In the genomic region with DNA sequence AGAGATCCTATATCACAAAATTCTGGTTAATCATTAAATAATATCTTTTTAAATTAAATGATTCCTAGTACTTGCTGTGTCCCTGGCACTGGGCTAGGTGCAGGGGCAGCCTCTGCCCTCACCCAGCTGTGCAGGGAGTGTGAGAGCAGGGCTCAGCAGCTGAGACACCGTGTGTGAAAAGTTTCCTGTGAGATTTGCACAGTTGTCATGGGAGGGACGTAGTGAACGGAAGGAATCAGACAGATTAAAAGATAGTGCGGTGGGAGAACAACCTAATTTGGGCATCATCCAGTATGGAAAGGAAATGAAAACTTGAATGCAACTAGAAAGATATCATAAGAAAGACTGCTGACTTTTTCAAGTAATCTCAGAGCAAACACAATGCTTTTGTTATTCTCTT, we compare ENCODE assay signal across 27 cellular contexts.
"Had no signal": no experiment of that assay in that cellular context is flagged by ENCODE, and none has a peak within 500 bp of the region (broad histone marks: within the 10 kb centered on the region; RNA-seq: fewer than 3 reads in every experiment).

No MANE protein-coding gene starts in this region.

- H3K9me3 ChIP-seq: SJSA1 had no signal

- H3K9me3 Mint-ChIP-seq: activated B cell treated with CpG ODN at 0.5 μM for 24 hours; activated CD4-positive, alpha-beta memory T cell treated with anti-CD3 and anti-CD28 coated beads, Interleukin-2, amount 10 ng/mL, durations not matched to agents 7 days and 5 days; activated CD4-positive, alpha-beta T cell treated with anti-CD3 and anti-CD28 coated beads, Interleukin-2, amount 10 ng/mL, durations not matched to agents 7 days and 5 days; activated naive CD4-positive, alpha-beta T cell treated with anti-CD3 and anti-CD28 coated beads for 36 hours; activated T-helper 17 cell treated with anti-CD3 and anti-CD28 coated beads, Interleukin-2, amount 50 U/mL, for 72 hours; T-helper 1 cell treated with Interleukin-12 subunit alpha and Interleukin-12 subunit beta and Interleukin-4 antibody, amounts not matched to agents 30 μg/mL and 1 μg/mL, for 36 hours had no signal

- H3K4me1 ChIP-seq: SJSA1 had no signal

- H3K4me1 Mint-ChIP-seq: activated B cell treated with CpG ODN at 0.5 μM for 24 hours; activated T-helper 17 cell treated with anti-CD3 and anti-CD28 coated beads, Interleukin-2, amount 50 U/mL, for 72 hours; brain had no signal

- FAIRE-seq: astrocyte had no signal

- ATAC-seq: activated T-helper 17 cell treated with anti-CD3 and anti-CD28 coated beads, Interleukin-2, amount 50 U/mL, for 72 hours; Panc1; SK-N-SH treated with all-trans-retinoic acid at 6 μM for 48 hours had no signal

- H3K27me3 ChIP-seq: SJSA1 had no signal

- H3K4me3 Mint-ChIP-seq: activated B cell treated with CpG ODN at 0.5 μM for 24 hours; activated CD4-positive, alpha-beta memory T cell treated with anti-CD3 and anti-CD28 coated beads, Interleukin-2, amount 10 ng/mL, durations not matched to agents 7 days and 5 days; activated CD4-positive, alpha-beta T cell treated with anti-CD3 and anti-CD28 coated beads, Interleukin-2, amount 10 ng/mL, durations not matched to agents 7 days and 5 days; activated naive CD4-positive, alpha-beta T cell treated with anti-CD3 and anti-CD28 coated beads for 36 hours; activated naive CD8-positive, alpha-beta T cell; activated T-helper 17 cell treated with anti-CD3 and anti-CD28 coated beads, Interleukin-2, amount 50 U/mL, for 72 hours; brain; T-helper 1 cell treated with Interleukin-12 subunit alpha and Interleukin-12 subunit beta and Interleukin-4 antibody, amounts not matched to agents 30 μg/mL and 1 μg/mL, for 36 hours had no signal

- H3K36me3 ChIP-seq: SJSA1 had no signal

- H3K27me3 Mint-ChIP-seq: activated B cell treated with CpG ODN at 0.5 μM for 24 hours; activated naive CD8-positive, alpha-beta T cell; activated T-helper 17 cell treated with anti-CD3 and anti-CD28 coated beads, Interleukin-2, amount 50 U/mL, for 72 hours; brain had no signal

- H3K4me3 ChIP-seq: SJSA1 had no signal

- H3K27ac ChIP-seq: RWPE1, SJSA1 had no signal

- DNase-seq: activated B cell treated with CpG ODN at 0.5 μM for 24 hours; activated CD4-positive, alpha-beta memory T cell treated with anti-CD3 and anti-CD28 coated beads, Interleukin-2, amount 10 ng/mL, durations not matched to agents 7 days and 5 days; activated CD4-positive, alpha-beta T cell treated with anti-CD3 and anti-CD28 coated beads, Interleukin-2, amount 10 ng/mL, durations not matched to agents 7 days and 5 days; activated gamma-delta T cell; activated naive CD4-positive, alpha-beta T cell treated with anti-CD3 and anti-CD28 coated beads for 36 hours; activated T-cell treated with anti-CD3 and anti-CD28 coated beads for 4 hours; activated T-cell treated with anti-CD3 and anti-CD28 coated beads, Interleukin-2, amount 50 U/mL, for 48 hours; amygdala; MM.1S; NCI-H1105; NCI-H1436; NCI-H1694 treated with DMSO at 0.1 percent for 48 hours; NCI-H2029 treated with DMSO at 0.1 percent for 48 hours; NCI-H510A treated with DMSO at 0.1 percent for 48 hours; NCI-H69; NK-92 treated with Interleukin-12 subunit alpha and Interleukin-12 subunit beta, amount 100 ng/mL, for 24 hours; OCI-M1; SHP77 had no signal

- H3K27ac Mint-ChIP-seq: activated B cell treated with CpG ODN at 0.5 μM for 24 hours; activated CD4-positive, alpha-beta memory T cell treated with anti-CD3 and anti-CD28 coated beads, Interleukin-2, amount 10 ng/mL, durations not matched to agents 7 days and 5 days; activated CD4-positive, alpha-beta T cell treated with anti-CD3 and anti-CD28 coated beads, Interleukin-2, amount 10 ng/mL, durations not matched to agents 7 days and 5 days; activated naive CD4-positive, alpha-beta T cell treated with anti-CD3 and anti-CD28 coated beads for 36 hours; activated naive CD8-positive, alpha-beta T cell; activated T-helper 17 cell treated with anti-CD3 and anti-CD28 coated beads, Interleukin-2, amount 50 U/mL, for 72 hours; T-helper 1 cell treated with Interleukin-12 subunit alpha and Interleukin-12 subunit beta and Interleukin-4 antibody, amounts not matched to agents 30 μg/mL and 1 μg/mL, for 36 hours had no signal

- H3K36me3 Mint-ChIP-seq: activated naive CD8-positive, alpha-beta T cell; brain had no signal
